18 cellular contexts compared by ENCODE assay signal in the genomic region with DNA sequence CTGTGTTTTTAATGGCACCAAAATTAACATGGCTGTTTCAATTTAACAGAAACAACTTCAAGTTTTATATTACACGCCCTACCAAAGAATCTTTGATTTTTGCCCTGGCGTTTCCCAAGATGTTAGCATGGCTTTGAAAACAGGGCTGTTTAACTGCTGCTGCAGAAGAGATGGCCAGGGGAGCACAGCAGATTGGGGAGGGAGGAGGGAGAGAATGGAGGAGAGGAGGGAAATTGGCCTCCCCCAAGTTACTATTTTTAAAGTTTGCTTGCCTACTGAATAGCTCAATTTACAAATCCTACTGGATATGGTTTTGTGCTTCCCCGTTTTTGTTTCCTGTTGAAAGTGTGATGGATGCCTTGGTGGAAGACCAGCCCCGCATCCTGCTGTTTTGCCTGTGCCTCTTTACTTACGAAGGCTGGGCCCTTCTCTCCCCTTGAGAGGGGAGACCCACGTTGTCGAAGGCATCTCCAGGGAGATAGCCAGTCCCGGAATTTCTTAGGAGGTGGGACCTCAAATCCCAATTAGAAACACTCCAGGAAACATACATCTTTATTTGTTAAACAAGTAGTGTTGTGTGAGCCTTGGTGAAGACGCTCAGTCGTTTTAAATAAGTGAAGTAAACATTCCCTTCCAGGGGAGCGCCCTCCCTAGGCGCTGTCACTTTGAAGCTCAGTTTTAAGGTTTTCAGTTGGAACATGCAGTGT.
A peak's percentile ranks its signal among the peaks of the same experiment; 100 is the strongest.
DNase-seq lines count a peak whose midpoint lies in the region; ATAC-seq, FAIRE-seq and TF ChIP-seq lines count a peak whose summit lies in the region.
"Had no signal": no experiment of that assay in that cellular context is flagged by ENCODE, and none has a peak within 500 bp of the region (broad histone marks: within the 10 kb centered on the region; RNA-seq: fewer than 3 reads in every experiment).

No MANE protein-coding gene starts in this region.

- H3K36me3 ChIP-seq in astrocyte (ENCODE audit: insufficient read depth, low read length) (no peaks in the 10 kb centered on the region), hepatocyte (replicated peaks; ENCODE audit: insufficient read depth, low read depth) (no peaks in the 10 kb centered on the region), osteoblast (ENCODE audit: insufficient read depth, low read length) (no peaks in the 10 kb centered on the region)
- H3K36me3 ChIP-seq: heart left ventricle had no signal

- no peaks in the 10 kb centered on the region for H3K27me3 Mint-ChIP-seq in astrocyte (ENCODE audit: low read depth, unreplicated experiment)
- no peaks in the 10 kb centered on the region for H3K27me3 Mint-ChIP-seq in type B pancreatic cell
- H3K27me3 Mint-ChIP-seq in activated CD8-positive, alpha-beta memory T cell treated with anti-CD3 and anti-CD28 coated beads, Interleukin-2, amount 10 ng/mL, durations not matched to agents 7 days and 5 days: no peaks in the 10 kb centered on the region
- H3K27me3 Mint-ChIP-seq: activated CD4-positive, alpha-beta memory T cell treated with anti-CD3 and anti-CD28 coated beads, Interleukin-2, amount 10 ng/mL, durations not matched to agents 7 days and 5 days; CD4-positive, CD25-positive, alpha-beta regulatory T cell had no signal

- no peak for DNase-seq in astrocyte (ENCODE audit: low read depth)
- DNase-seq in hepatocyte (ENCODE audit: low spot score): no peak
- DNase-seq in osteoblast (ENCODE audit: insufficient read length, low spot score, missing footprints): no peak
- DNase-seq in type B pancreatic cell (ENCODE audit: extremely low spot score, unreplicated experiment): no peak
- no peak for DNase-seq in activated CD8-positive, alpha-beta memory T cell treated with anti-CD3 and anti-CD28 coated beads, Interleukin-2, amount 10 ng/mL, durations not matched to agents 7 days and 5 days
- no peak for DNase-seq in NCI-H524 (lab: John Stamatoyannopoulos, UW)
- DNase-seq: activated CD4-positive, alpha-beta memory T cell treated with anti-CD3 and anti-CD28 coated beads, Interleukin-2, amount 10 ng/mL, durations not matched to agents 7 days and 5 days; activated effector memory CD4-positive, alpha-beta T cell treated with anti-CD3 and anti-CD28 coated beads, Interleukin-2, amount 50 U/mL, for 16 hours; CD4-positive, CD25-positive, alpha-beta regulatory T cell; heart left ventricle; NCI-H1930; posterior cingulate gyrus; SHP77 treated with DMSO at 0.1 percent for 48 hours; stimulated activated naive CD4-positive, alpha-beta T cell; T1000 had no signal

- H3K4me3 Mint-ChIP-seq in astrocyte (ENCODE audit: unreplicated experiment) (peak overlapping the region; percentile 21), type B pancreatic cell (peak overlapping the region; percentile 67)
- H3K4me3 Mint-ChIP-seq in activated CD8-positive, alpha-beta memory T cell treated with anti-CD3 and anti-CD28 coated beads, Interleukin-2, amount 10 ng/mL, durations not matched to agents 7 days and 5 days: no peak overlapping the region
- H3K4me3 Mint-ChIP-seq: activated CD4-positive, alpha-beta memory T cell treated with anti-CD3 and anti-CD28 coated beads, Interleukin-2, amount 10 ng/mL, durations not matched to agents 7 days and 5 days; CD4-positive, CD25-positive, alpha-beta regulatory T cell had no signal

- WGBS in hepatocyte (ENCODE audit: low lambda C conversion rate, missing lambda C conversion rate): 44% methylated on average over 12 of the region's 12 CpGs

- H3K4me2 ChIP-seq in astrocyte (ENCODE audit: low read length) (peak overlapping the region; percentile 21), hepatocyte (peak overlapping the region; percentile 9), osteoblast (ENCODE audit: insufficient read depth, low read length) (peak overlapping the region; percentile 53)

- peak overlapping the region; percentile 11 for H2AFZ ChIP-seq in astrocyte (ENCODE audit: low read depth, low read length)
- no peak overlapping the region for H2AFZ ChIP-seq in hepatocyte
- peak overlapping the region; percentile 58 for H2AFZ ChIP-seq in osteoblast (ENCODE audit: low read length)

- H3K4me3 ChIP-seq in astrocyte (ENCODE audit: insufficient read depth, low read depth, low read length) (no peak overlapping the region), hepatocyte (no peak overlapping the region), osteoblast (ENCODE audit: insufficient read depth, low read length) (no peak overlapping the region)
- H3K4me3 ChIP-seq: heart left ventricle had no signal

- H3K27me3 ChIP-seq in astrocyte (ENCODE audit: insufficient read depth, low read length): no peaks in the 10 kb centered on the region
- H3K27me3 ChIP-seq in hepatocyte: no peaks in the 10 kb centered on the region
- no peaks in the 10 kb centered on the region for H3K27me3 ChIP-seq in osteoblast (ENCODE audit: insufficient read depth, low read length)
- H3K27me3 ChIP-seq: heart left ventricle had no signal

- H3K9me2 ChIP-seq in hepatocyte (replicated peaks; ENCODE audit: insufficient read depth): no peaks in the 10 kb centered on the region

- H3K9me3 Mint-ChIP-seq in astrocyte (ENCODE audit: unreplicated experiment): no peaks in the 10 kb centered on the region
- peaks cover 4% of the 10 kb centered on the region for H3K9me3 Mint-ChIP-seq in type B pancreatic cell
- no peaks in the 10 kb centered on the region for H3K9me3 Mint-ChIP-seq in activated CD8-positive, alpha-beta memory T cell treated with anti-CD3 and anti-CD28 coated beads, Interleukin-2, amount 10 ng/mL, durations not matched to agents 7 days and 5 days (ENCODE audit: low read depth)
- H3K9me3 Mint-ChIP-seq: activated CD4-positive, alpha-beta memory T cell treated with anti-CD3 and anti-CD28 coated beads, Interleukin-2, amount 10 ng/mL, durations not matched to agents 7 days and 5 days had no signal

- no peaks in the 10 kb centered on the region for H3K9me3 ChIP-seq in astrocyte (ENCODE audit: insufficient read depth, low read depth, low read length)
- H3K9me3 ChIP-seq in hepatocyte (ENCODE audit: low read depth): no peaks in the 10 kb centered on the region
- H3K9me3 ChIP-seq in osteoblast (ENCODE audit: low read depth, low read length): no peaks in the 10 kb centered on the region
- H3K9me3 ChIP-seq: heart left ventricle had no signal

- no peak for TF ChIP-seq CTCF in astrocyte (IDR thresholded peaks at IDR 0.05; ENCODE audit: insufficient read depth, low read depth, low read length)
- TF ChIP-seq CTCF in hepatocyte (IDR thresholded peaks at IDR 0.05; ENCODE audit: poor library complexity): no peak
- no peak for TF ChIP-seq CTCF in osteoblast (IDR thresholded peaks at IDR 0.05; ENCODE audit: extremely low read depth, low read depth, low read length)
- TF ChIP-seq CTCF in type B pancreatic cell (conservative IDR thresholded peaks at IDR 0.05): no peak

- CTCF ChIA-PET in activated CD8-positive, alpha-beta memory T cell treated with anti-CD3 and anti-CD28 coated beads, Interleukin-2, amount 10 ng/mL, durations not matched to agents 7 days and 5 days (lab: Charles Lee): no interaction called here

- peaks cover 13% of the 10 kb centered on the region for H3K4me1 ChIP-seq in astrocyte (ENCODE audit: insufficient read depth, low read length)
- peaks cover 54% of the 10 kb centered on the region for H3K4me1 ChIP-seq in hepatocyte (ENCODE audit: insufficient read depth)
- H3K4me1 ChIP-seq in osteoblast (ENCODE audit: insufficient read depth, low read length): peaks cover 35% of the 10 kb centered on the region

- no peak overlapping the region for H3K27ac Mint-ChIP-seq in astrocyte (ENCODE audit: unreplicated experiment)
- peak overlapping the region; percentile 80 for H3K27ac Mint-ChIP-seq in type B pancreatic cell
- no peak overlapping the region for H3K27ac Mint-ChIP-seq in activated CD8-positive, alpha-beta memory T cell treated with anti-CD3 and anti-CD28 coated beads, Interleukin-2, amount 10 ng/mL, durations not matched to agents 7 days and 5 days
- H3K27ac Mint-ChIP-seq: activated CD4-positive, alpha-beta memory T cell treated with anti-CD3 and anti-CD28 coated beads, Interleukin-2, amount 10 ng/mL, durations not matched to agents 7 days and 5 days; CD4-positive, CD25-positive, alpha-beta regulatory T cell had no signal

- no peak for ATAC-seq in GM19395 (IDR thresholded peaks at IDR 0.05; ENCODE audit: unreplicated experiment)
- no peak for ATAC-seq in activated CD8-positive, alpha-beta memory T cell treated with anti-CD3 and anti-CD28 coated beads, Interleukin-2, amount 10 ng/mL, durations not matched to agents 7 days and 5 days
- ATAC-seq: heart left ventricle had no signal

- H3K36me3 Mint-ChIP-seq in astrocyte (ENCODE audit: low read depth, unreplicated experiment) (peaks cover 24% of the 10 kb centered on the region), type B pancreatic cell (peaks cover 30% of the 10 kb centered on the region)
- H3K36me3 Mint-ChIP-seq in activated CD8-positive, alpha-beta memory T cell treated with anti-CD3 and anti-CD28 coated beads, Interleukin-2, amount 10 ng/mL, durations not matched to agents 7 days and 5 days: peaks cover 13% of the 10 kb centered on the region

- no peak overlapping the region for H3K27ac ChIP-seq in astrocyte (ENCODE audit: low read depth, low read length)
- H3K27ac ChIP-seq in hepatocyte: peak overlapping the region; percentile 63
- H3K27ac ChIP-seq in osteoblast (ENCODE audit: low read depth, low read length): no peak overlapping the region
- H3K27ac ChIP-seq: HL-60 had no signal

- no peak overlapping the region for H3K9ac ChIP-seq in astrocyte (ENCODE audit: low read length)

- H4K20me1 ChIP-seq in astrocyte (ENCODE audit: insufficient read depth, low read length) (no peaks in the 10 kb centered on the region), hepatocyte (ENCODE audit: insufficient read depth, poor library complexity, severe bottlenecking) (no peaks in the 10 kb centered on the region), osteoblast (ENCODE audit: insufficient read depth, low read length) (no peaks in the 10 kb centered on the region)

- peaks cover 44% of the 10 kb centered on the region for H3K4me1 Mint-ChIP-seq in astrocyte (ENCODE audit: low read depth, unreplicated experiment)
- H3K4me1 Mint-ChIP-seq in type B pancreatic cell (ENCODE audit: unreplicated experiment): peaks cover 58% of the 10 kb centered on the region
- peaks cover 14% of the 10 kb centered on the region for H3K4me1 Mint-ChIP-seq in activated CD8-positive, alpha-beta memory T cell treated with anti-CD3 and anti-CD28 coated beads, Interleukin-2, amount 10 ng/mL, durations not matched to agents 7 days and 5 days

- FAIRE-seq in astrocyte (lab: Jason Lieb, UNC): no peak
- FAIRE-seq: bronchial epithelial cell had no signal

- H3K79me2 ChIP-seq in astrocyte (ENCODE audit: insufficient read depth, low read length) (no peaks in the 10 kb centered on the region), hepatocyte (peaks cover 18% of the 10 kb centered on the region), osteoblast (ENCODE audit: insufficient read depth, low read length) (no peaks in the 10 kb centered on the region)
